Comparison of ENCODE assay signal across 10 cellular contexts in genomic region chr2:43228341-43228751, GRCh38. TPM values are rescaled to one million over a fixed set of nuclear protein-coding genes. Genes with fewer than 3 reads are reported as not detected.
DNase-seq lines count a peak whose midpoint lies in the region; ATAC-seq and TF ChIP-seq lines count a peak whose summit lies in the region.
"Had no signal": no experiment of that assay in that cellular context is flagged by ENCODE, and none has a peak within 500 bp of the region (broad histone marks: within the 10 kb centered on the region; RNA-seq: fewer than 3 reads in every experiment).

No MANE protein-coding gene starts in this region.

- no peak for DNase-seq in activated T-cell treated with anti-CD3 and anti-CD28 coated beads, Interleukin-2, amount 50 U/mL, for 4 hours
- DNase-seq in activated T-cell treated with anti-CD3 and anti-CD28 coated beads for 4 hours (no peak), adrenal gland (no peak), lower lobe of right lung (peak; percentile 25), tibial nerve (ENCODE audit: low spot score in 2 of 2) (no peak), NCI-H526 (lab: John Stamatoyannopoulos, UW) (no peak)
- no peak for DNase-seq in activated CD4-positive, alpha-beta T cell treated with anti-CD3 and anti-CD28 coated beads, Interleukin-2, amount 50 U/mL, for 48 hours
- DNase-seq: SHP77 treated with DMSO at 0.1 percent for 48 hours had no signal

- H3K4me1 ChIP-seq in adrenal gland (replicated peaks in 1 of 2) (peaks cover 10 to 24% of the 10 kb centered on the region in 2 donors), lower lobe of right lung (peaks cover 26% of the 10 kb centered on the region), tibial nerve (peaks cover 0 to 28% (median 21%) of the 10 kb centered on the region in 4 donors)

- ATAC-seq in activated T-cell treated with anti-CD3 and anti-CD28 coated beads, Interleukin-2, amount 50 U/mL, for 4 hours, result no peak
- ATAC-seq in lower lobe of right lung, result no peak
- no peak for ATAC-seq in GM21390 (IDR thresholded peaks at IDR 0.05; ENCODE audit: unreplicated experiment)

- H3K27me3 Mint-ChIP-seq in activated T-cell treated with anti-CD3 and anti-CD28 coated beads, Interleukin-2, amount 50 U/mL, for 4 hours (ENCODE audit: low read depth), result no peaks in the 10 kb centered on the region

- intact Hi-C loops in adrenal gland (cut with DNase I), result loop anchor here (5.0 to 10.0 kb wide), 3 partner anchors 94 to 394 kb away; no protein-coding TSS in a partner anchor
- intact Hi-C loops in lower lobe of right lung (cut with DNase I), result loop anchor here (10.0 kb wide), 2 partner anchors 54 to 256 kb away; no protein-coding TSS in a partner anchor

- peaks cover 26% of the 10 kb centered on the region for H3K4me1 Mint-ChIP-seq in activated T-cell treated with anti-CD3 and anti-CD28 coated beads, Interleukin-2, amount 50 U/mL, for 4 hours (ENCODE audit: low read depth)

- peaks cover 17% of the 10 kb centered on the region for H3K36me3 Mint-ChIP-seq in activated T-cell treated with anti-CD3 and anti-CD28 coated beads, Interleukin-2, amount 50 U/mL, for 4 hours (ENCODE audit: insufficient read depth)

- no peak overlapping the region for H3K4me3 ChIP-seq in adrenal gland
- peak overlapping the region; percentile 95 for H3K4me3 ChIP-seq in lower lobe of right lung
- H3K4me3 ChIP-seq in tibial nerve, result peak overlapping the region in 1 of 4 donors; percentile 94

- TF ChIP-seq EP300 in tibial nerve (IDR thresholded peaks at IDR 0.05), result no peak

- H3K36me3 ChIP-seq in adrenal gland (replicated peaks in 1 of 2) (peaks cover 0 to 30% of the 10 kb centered on the region in 2 donors), lower lobe of right lung (peaks cover 39% of the 10 kb centered on the region), tibial nerve (peaks cover 10 to 48% (median 19%) of the 10 kb centered on the region in 3 donors)

- H3K9me3 Mint-ChIP-seq in activated T-cell treated with anti-CD3 and anti-CD28 coated beads, Interleukin-2, amount 50 U/mL, for 4 hours, result no peaks in the 10 kb centered on the region

- H3K27ac ChIP-seq in adrenal gland, result peak overlapping the region; percentile 95 to 100 (median 99)
- H3K27ac ChIP-seq in lower lobe of right lung, result peak overlapping the region; percentile 100
- peak overlapping the region; percentile 99 to 100 (median 100) for H3K27ac ChIP-seq in tibial nerve

- TF ChIP-seq CTCF in adrenal gland (IDR thresholded peaks at IDR 0.05), result no peak
- TF ChIP-seq CTCF in lower lobe of right lung (IDR thresholded peaks at IDR 0.05), result no peak
- TF ChIP-seq CTCF in tibial nerve (IDR thresholded peaks at IDR 0.05), result no peak

- H3K4me3 Mint-ChIP-seq in activated T-cell treated with anti-CD3 and anti-CD28 coated beads, Interleukin-2, amount 50 U/mL, for 4 hours, result peak overlapping the region; percentile 84

- no peaks in the 10 kb centered on the region for H3K9me3 ChIP-seq in adrenal gland (replicated peaks in 1 of 3)
- no peaks in the 10 kb centered on the region for H3K9me3 ChIP-seq in lower lobe of right lung
- H3K9me3 ChIP-seq in tibial nerve, result no peaks in the 10 kb centered on the region
- H3K9me3 ChIP-seq: BE2C had no signal

- H3K27me3 ChIP-seq in adrenal gland, result no peaks in the 10 kb centered on the region
- no peaks in the 10 kb centered on the region for H3K27me3 ChIP-seq in lower lobe of right lung (ENCODE audit: low read depth)
- H3K27me3 ChIP-seq in tibial nerve, result no peaks in the 10 kb centered on the region
- H3K27me3 ChIP-seq: BE2C had no signal

- WGBS in adrenal gland, 4 donors, result 45 to 55% (median 51%) methylated on average over 2 of the region's 2 CpGs
- 34 to 39% methylated on average over 2 of the region's 2 CpGs for WGBS in tibial nerve, 2 donors

- no peak for TF ChIP-seq POLR2A in adrenal gland (IDR thresholded peaks at IDR 0.05)
- TF ChIP-seq POLR2A in tibial nerve (IDR thresholded peaks at IDR 0.05), result no peak

RNA-seq across cellular contexts. Expression of gene ZFP36L2, which starts 1.9 kb away (rescaled TPM):
- total RNA-seq in activated T-cell treated with anti-CD3 and anti-CD28 coated beads, Interleukin-2, amount 50 U/mL, for 4 hours, result 10 to 100 TPM; 67.7 to 81.4 (median 75.5) TPM
- total RNA-seq in adrenal gland, result 100 to 1,000 TPM in 5 of 8 donors, 10 to 100 TPM in 3; 46.2 to 333 (median 111) TPM
- polyA plus RNA-seq in adrenal gland, result 100 to 1,000 TPM in 2 of 3 donors, 10 to 100 TPM in 1; 29.2 to 159 (median 105) TPM
- 136 TPM for total RNA-seq in lower lobe of right lung
- 100 to 1,000 TPM in 3 of 4 donors, 10 to 100 TPM in 1; 90.0 to 141 (median 116) TPM for total RNA-seq in tibial nerve
